Comparison of ENCODE assay signal across 8 cellular contexts in the genomic region with DNA sequence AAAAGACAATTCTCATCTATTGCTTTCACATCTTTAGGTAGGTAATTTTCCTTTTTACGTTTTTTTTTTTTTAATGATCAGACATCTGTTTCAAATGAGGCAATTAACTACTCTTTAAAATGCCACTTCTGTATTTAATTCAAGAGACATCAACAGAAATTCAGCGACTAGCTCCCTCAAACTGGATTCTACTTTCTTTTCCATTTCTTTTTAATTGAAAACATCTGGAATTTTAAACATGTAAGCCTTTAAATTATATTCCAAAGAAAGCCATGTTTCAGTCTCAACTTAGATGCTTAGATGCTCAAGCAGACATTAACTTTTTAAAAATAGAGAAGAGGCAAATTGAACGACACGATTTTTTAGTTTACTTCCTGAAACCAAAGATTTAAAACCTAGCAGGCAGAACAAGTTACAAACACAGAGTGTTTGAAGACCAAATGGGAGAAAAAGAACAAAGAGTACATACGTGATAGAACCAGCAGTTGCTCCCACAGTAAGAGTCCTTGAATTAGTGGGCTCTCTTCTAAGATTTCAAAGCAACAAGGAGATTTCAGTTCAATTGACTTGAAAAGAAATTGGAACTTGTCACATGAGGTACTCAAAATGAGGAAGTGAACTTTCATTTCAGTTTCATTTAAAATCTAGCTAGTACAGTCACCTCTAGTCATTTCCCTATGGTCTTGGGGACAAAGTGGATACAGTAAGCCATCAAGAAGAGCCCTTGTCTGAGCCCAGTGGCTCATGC. TPM values are rescaled to one million over a fixed set of nuclear protein-coding genes. Genes with fewer than 3 reads are reported as not detected.
DNase-seq lines count a peak whose midpoint lies in the region; ATAC-seq and TF ChIP-seq lines count a peak whose summit lies in the region.

A gene (minus strand): TSS at position 550 of the 748 bp plus-strand sequence. CDS start 1,015 bp downstream, outside the sequence.

- 0 out of 2 replicates have a peak, but pooled peaks cover 5% of the 10 kb centered on the region for H3F3A ChIP-seq in PC-9 (ENCODE audit: insufficient read depth, low read depth)

- peaks cover 62% of the 10 kb centered on the region for H3K4me1 Mint-ChIP-seq in activated T-cell treated with anti-CD3 and anti-CD28 coated beads, Interleukin-2, amount 50 U/mL, for 72 hours (ENCODE audit: low read depth)

- no peak within 1 kb of the TSS; the same call in 1 of the 2 replicates for H3K4me3 ChIP-seq in PC-9
- H3K4me3 ChIP-seq in muscle layer of duodenum (ENCODE audit: low read depth in 1 of 2, low read length in 2 of 2): peak within 1 kb of the TSS; percentile 55 to 85

- H3K36me3 ChIP-seq in PC-9 (ENCODE audit: low read depth) (no peaks in the 10 kb centered on the region), muscle layer of duodenum (ENCODE audit: control insufficient read depth in 1 of 2, insufficient read depth in 2 of 2, low read length in 2 of 2) (no peaks in the 10 kb centered on the region)

- intact Hi-C loops in PC-9 (cut with micrococcal nuclease; ENCODE audit: unreplicated experiment): no loop called here

- no peak for TF ChIP-seq CTCF in PC-9 (conservative IDR thresholded peaks at IDR 0.05)

- POLR2A ChIA-PET in PC-9 (lab: Charles Lee; ENCODE audit: unreplicated experiment): no interaction called here

- peak within 1 kb of the TSS; percentile 17; the same call in 1 of the 2 replicates for H3K27ac ChIP-seq in PC-9
- peak within 1 kb of the TSS; percentile 96 for H3K27ac ChIP-seq in muscle layer of duodenum (ENCODE audit: low read length)

- no peaks in the 10 kb centered on the region for H4K20me1 ChIP-seq in PC-9 (ENCODE audit: insufficient read depth)

- no peaks in the 10 kb centered on the region for H3K79me2 ChIP-seq in PC-9 (ENCODE audit: low read depth)

- no peaks in the 10 kb centered on the region for H3K9me2 ChIP-seq in PC-9 (ENCODE audit: insufficient read depth)

- CTCF ChIA-PET in PC-9 (lab: Charles Lee): no interaction called here

- H3K4me1 ChIP-seq in PC-9 (replicated peaks; ENCODE audit: insufficient read depth) (0 out of 2 replicates have a peak, but pooled peaks cover 18% of the 10 kb centered on the region), muscle layer of duodenum (ENCODE audit: control insufficient read depth in 1 of 2, insufficient read depth in 2 of 2, low read length in 2 of 2) (no peaks in the 10 kb centered on the region)

- peak within 1 kb of the TSS; percentile 93 to 95 for H3K4me3 Mint-ChIP-seq in activated T-cell treated with anti-CD3 and anti-CD28 coated beads, Interleukin-2, amount 50 U/mL, for 72 hours

- peaks cover 8 to 18% of the 10 kb centered on the region in 2 donors for H3K36me3 Mint-ChIP-seq in activated T-cell treated with anti-CD3 and anti-CD28 coated beads, Interleukin-2, amount 50 U/mL, for 72 hours (ENCODE audit: insufficient read depth in 2 of 2)

- BruUV-seq in PC-9 (replicated peaks; lab: Mats Ljungman, UMichigan): no TSS peak

- H2AFZ ChIP-seq in PC-9: peak within 1 kb of the TSS; percentile 64

- H3K27me3 Mint-ChIP-seq in activated T-cell treated with anti-CD3 and anti-CD28 coated beads, Interleukin-2, amount 50 U/mL, for 72 hours (ENCODE audit: low read depth): no peaks in the 10 kb centered on the region

- H3K9me3 Mint-ChIP-seq in activated T-cell treated with anti-CD3 and anti-CD28 coated beads, Interleukin-2, amount 50 U/mL, for 72 hours: no peaks in the 10 kb centered on the region

- H3K27me3 ChIP-seq in PC-9 (ENCODE audit: insufficient read depth, low read depth): no peaks in the 10 kb centered on the region
- H3K27me3 ChIP-seq in muscle layer of duodenum (ENCODE audit: low read depth, low read length): no peaks in the 10 kb centered on the region

- H3K9me3 ChIP-seq in PC-9 (ENCODE audit: insufficient read depth, low read depth) (no peaks in the 10 kb centered on the region), muscle layer of duodenum (ENCODE audit: control insufficient read depth in 1 of 2, low read length in 2 of 2) (no peaks in the 10 kb centered on the region)

- DNase-seq in activated T-cell treated with anti-CD3 and anti-CD28 coated beads, Interleukin-2, amount 50 U/mL, for 72 hours: peak in 1 of 2 donors; percentile 5
- DNase-seq in activated T-cell treated with anti-CD3 and anti-CD28 coated beads for 4 hours (no peak), PC-9 (no peak), dedifferentiated amniotic fluid mesenchymal stem cell (ENCODE audit: extremely low spot score) (peak; percentile 44), HK-2 (ENCODE audit: unreplicated experiment) (no peak)
- no peak for DNase-seq in stimulated activated CD4-positive, alpha-beta T cell treated with anti-CD3 and anti-CD28 coated beads, Interleukin-1b, Interleukin-23, amount 100 ng/mL, for 48 hours

- H3K27ac Mint-ChIP-seq in activated T-cell treated with anti-CD3 and anti-CD28 coated beads, Interleukin-2, amount 50 U/mL, for 72 hours: peak within 1 kb of the TSS; percentile 98

- peak; percentile 96 to 98 for ATAC-seq in activated T-cell treated with anti-CD3 and anti-CD28 coated beads, Interleukin-2, amount 50 U/mL, for 72 hours (replicated peaks in 1 of 2)
- peak; percentile 62 for ATAC-seq in HG02943 (IDR thresholded peaks at IDR 0.05; ENCODE audit: low read depth, unreplicated experiment)

- H3K4me2 ChIP-seq in PC-9: peak within 1 kb of the TSS; percentile 37

RNA-seq across cellular contexts. Expression of the gene that starts here (rescaled TPM):
- 10 to 100 TPM; 47.1 to 70.8 TPM for total RNA-seq in activated T-cell treated with anti-CD3 and anti-CD28 coated beads, Interleukin-2, amount 50 U/mL, for 72 hours
- total RNA-seq in PC-9 (2021): 6.3 and 7.2 TPM in 2 replicates
